ENCODE assay signal across 8 cellular contexts in the genomic region with DNA sequence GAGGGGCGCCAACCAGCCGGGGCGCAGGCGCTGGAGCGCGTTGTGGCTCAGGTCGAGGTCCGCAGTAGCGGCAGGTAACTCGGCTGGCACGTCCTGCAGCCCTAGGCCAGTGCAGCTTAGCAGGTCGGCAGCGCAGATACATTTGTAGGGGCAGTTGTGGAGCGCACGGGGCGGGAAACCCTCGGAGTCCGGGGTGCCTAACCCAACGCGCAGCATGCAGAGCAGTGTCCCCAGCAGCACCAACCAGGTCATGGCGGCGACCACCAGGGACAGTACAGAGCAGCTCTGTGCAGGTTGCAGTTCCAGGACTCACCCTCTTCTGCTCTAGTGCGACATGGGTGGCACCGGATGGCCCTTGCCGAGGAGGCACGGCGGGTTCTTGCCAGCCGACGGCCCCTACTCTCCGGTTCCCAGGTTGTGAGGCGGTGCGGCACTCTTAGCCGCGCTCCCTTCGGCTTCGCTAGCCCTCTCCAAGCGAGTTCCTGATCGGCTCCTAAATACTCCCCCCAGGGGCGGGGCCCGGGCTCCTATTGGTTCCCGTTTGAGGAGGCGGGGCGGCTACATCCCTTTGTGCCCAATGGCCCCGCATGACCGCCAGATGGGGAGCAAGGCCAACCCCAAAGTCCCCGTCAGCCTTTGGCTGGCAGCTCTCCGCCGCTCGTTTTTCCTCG. TPM values are rescaled to one million over a fixed set of nuclear protein-coding genes. Genes with fewer than 3 reads are reported as not detected.
DNase-seq lines count a peak whose midpoint lies in the region; ATAC-seq and TF ChIP-seq lines count a peak whose summit lies in the region.

A gene with protein sequence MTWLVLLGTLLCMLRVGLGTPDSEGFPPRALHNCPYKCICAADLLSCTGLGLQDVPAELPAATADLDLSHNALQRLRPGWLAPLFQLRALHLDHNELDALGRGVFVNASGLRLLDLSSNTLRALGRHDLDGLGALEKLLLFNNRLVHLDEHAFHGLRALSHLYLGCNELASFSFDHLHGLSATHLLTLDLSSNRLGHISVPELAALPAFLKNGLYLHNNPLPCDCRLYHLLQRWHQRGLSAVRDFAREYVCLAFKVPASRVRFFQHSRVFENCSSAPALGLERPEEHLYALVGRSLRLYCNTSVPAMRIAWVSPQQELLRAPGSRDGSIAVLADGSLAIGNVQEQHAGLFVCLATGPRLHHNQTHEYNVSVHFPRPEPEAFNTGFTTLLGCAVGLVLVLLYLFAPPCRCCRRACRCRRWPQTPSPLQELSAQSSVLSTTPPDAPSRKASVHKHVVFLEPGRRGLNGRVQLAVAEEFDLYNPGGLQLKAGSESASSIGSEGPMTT (minus strand): TSS at position 471 of the 671 bp plus-strand sequence. CDS start 219 bp downstream, at position 252.

- POLR2A ChIA-PET in CD8-positive, alpha-beta T cell (lab: Charles Lee): interaction anchor here (0.6 to 1.6 kb wide), 6 partner anchors 15 to 179 kb away, joined by 3 to 7 read pairs (median 4); partner anchors contain the start of gene INKA1
- POLR2A ChIA-PET in naive thymus-derived CD4-positive, alpha-beta T cell (lab: Charles Lee): interaction anchor here (0.6 to 1.5 kb wide), 5 partner anchors 8 to 99 kb away, joined by 3 to 5 read pairs (median 4); partner anchors contain the start of gene IP6K1

- H3K27ac ChIP-seq in CD8-positive, alpha-beta T cell (ENCODE audit: low read depth, low read length): peak within 1 kb of the TSS; percentile 85
- peak within 1 kb of the TSS; percentile 61 for H3K27ac ChIP-seq in HUES48 (ENCODE audit: low read depth, low read length)
- peak within 1 kb of the TSS; percentile 65 to 77 (median 73) for H3K27ac ChIP-seq in Peyer's patch
- peak within 1 kb of the TSS; percentile 69 for H3K27ac ChIP-seq in naive thymus-derived CD4-positive, alpha-beta T cell (ENCODE audit: low read depth, low read length)

- peak within 1 kb of the TSS; percentile 94 for H3K4me3 ChIP-seq in CD8-positive, alpha-beta T cell (ENCODE audit: low read depth, low read length)
- peak within 1 kb of the TSS; percentile 84 for H3K4me3 ChIP-seq in HUES48 (ENCODE audit: low read depth, low read length)
- H3K4me3 ChIP-seq in Peyer's patch: peak within 1 kb of the TSS; percentile 52 to 59 (median 55)
- peak within 1 kb of the TSS; percentile 85 for H3K4me3 ChIP-seq in naive thymus-derived CD4-positive, alpha-beta T cell (ENCODE audit: low read length)

- peak; percentile 94 for TF ChIP-seq CTCF in CD8-positive, alpha-beta T cell (IDR thresholded peaks at IDR 0.05)
- peak; percentile 31 to 77 (median 66) for TF ChIP-seq CTCF in Peyer's patch (IDR thresholded peaks at IDR 0.05)

- H3K36me3 ChIP-seq in CD8-positive, alpha-beta T cell (ENCODE audit: insufficient read depth, low read length): peaks cover 3% of the 10 kb centered on the region
- H3K36me3 ChIP-seq in HUES48 (ENCODE audit: control insufficient read depth, insufficient read depth, low read length) (peaks cover 30% of the 10 kb centered on the region), Peyer's patch (peaks cover 0 to 37% (median 0%) of the 10 kb centered on the region in 3 donors)
- peaks cover 0 to 30% (median 0%) of the 10 kb centered on the region in 3 experiments for H3K36me3 ChIP-seq in naive thymus-derived CD4-positive, alpha-beta T cell (ENCODE audit: control insufficient read depth in 2 of 3, insufficient read depth in 3 of 3, low read length in 3 of 3)

- no peaks in the 10 kb centered on the region for H3K9me3 ChIP-seq in CD8-positive, alpha-beta T cell (ENCODE audit: low read length)
- no peaks in the 10 kb centered on the region for H3K9me3 ChIP-seq in HUES48 (ENCODE audit: control insufficient read depth, insufficient read depth, low read length)
- H3K9me3 ChIP-seq in Peyer's patch: no peaks in the 10 kb centered on the region
- no peaks in the 10 kb centered on the region for H3K9me3 ChIP-seq in naive thymus-derived CD4-positive, alpha-beta T cell (ENCODE audit: control insufficient read depth in 2 of 3, low read length in 3 of 3)

- peak; percentile 78 to 93 (median 91) for DNase-seq in CD8-positive, alpha-beta T cell
- DNase-seq in Peyer's patch (peak; percentile 96 to 98 (median 98)), fibroblast of peridontal ligament (ENCODE audit: extremely low read depth) (peak; percentile 88)
- peak; percentile 81 to 91 (median 87) for DNase-seq in naive thymus-derived CD4-positive, alpha-beta T cell
- peak; percentile 82 to 97 for DNase-seq in stimulated activated effector memory CD8-positive, alpha-beta T cell treated with anti-CD3 and anti-CD28 coated beads, Interleukin-12 subunit alpha, Interleukin-12 subunit beta, amount 100 ng/mL, for 72 hours (ENCODE audit: low spot score in 2 of 2)

- no peaks in the 10 kb centered on the region for H3K9me3 Mint-ChIP-seq in CD8-positive, alpha-beta T cell
- no peaks in the 10 kb centered on the region for H3K9me3 Mint-ChIP-seq in activated T-helper 17 cell treated with anti-CD3 and anti-CD28 coated beads, Interleukin-2, amount 50 U/mL, for 72 hours
- peaks cover 0 to 5% (median 0%) of the 10 kb centered on the region in 11 donors for H3K9me3 Mint-ChIP-seq in naive thymus-derived CD4-positive, alpha-beta T cell
- no peaks in the 10 kb centered on the region for H3K9me3 Mint-ChIP-seq in stimulated activated effector memory CD8-positive, alpha-beta T cell treated with anti-CD3 and anti-CD28 coated beads, Interleukin-12 subunit alpha, Interleukin-12 subunit beta, amount 100 ng/mL, for 72 hours

- peak within 1 kb of the TSS; percentile 75 for H3K9ac ChIP-seq in HUES48 (ENCODE audit: low read depth, low read length)

- TF ChIP-seq POLR2A in Peyer's patch (IDR thresholded peaks at IDR 0.05): peak; percentile 65 to 87

- H3K4me3 Mint-ChIP-seq in CD8-positive, alpha-beta T cell: peak within 1 kb of the TSS; percentile 92
- peak within 1 kb of the TSS; percentile 81 for H3K4me3 Mint-ChIP-seq in activated T-helper 17 cell treated with anti-CD3 and anti-CD28 coated beads, Interleukin-2, amount 50 U/mL, for 72 hours
- H3K4me3 Mint-ChIP-seq in naive thymus-derived CD4-positive, alpha-beta T cell: peak within 1 kb of the TSS; percentile 86 to 96 (median 91)
- peak within 1 kb of the TSS; percentile 80 for H3K4me3 Mint-ChIP-seq in stimulated activated effector memory CD8-positive, alpha-beta T cell treated with anti-CD3 and anti-CD28 coated beads, Interleukin-12 subunit alpha, Interleukin-12 subunit beta, amount 100 ng/mL, for 72 hours

- peak within 1 kb of the TSS; percentile 92 for H3K27ac Mint-ChIP-seq in CD8-positive, alpha-beta T cell
- no peak within 1 kb of the TSS for H3K27ac Mint-ChIP-seq in activated T-helper 17 cell treated with anti-CD3 and anti-CD28 coated beads, Interleukin-2, amount 50 U/mL, for 72 hours
- H3K27ac Mint-ChIP-seq in naive thymus-derived CD4-positive, alpha-beta T cell: peak within 1 kb of the TSS; percentile 78 to 95 (median 86)
- peak within 1 kb of the TSS; percentile 98 for H3K27ac Mint-ChIP-seq in stimulated activated effector memory CD8-positive, alpha-beta T cell treated with anti-CD3 and anti-CD28 coated beads, Interleukin-12 subunit alpha, Interleukin-12 subunit beta, amount 100 ng/mL, for 72 hours

- no peaks in the 10 kb centered on the region for H3K27me3 Mint-ChIP-seq in CD8-positive, alpha-beta T cell (ENCODE audit: low read depth)
- H3K27me3 Mint-ChIP-seq in activated T-helper 17 cell treated with anti-CD3 and anti-CD28 coated beads, Interleukin-2, amount 50 U/mL, for 72 hours: no peaks in the 10 kb centered on the region
- H3K27me3 Mint-ChIP-seq in naive thymus-derived CD4-positive, alpha-beta T cell: no peaks in the 10 kb centered on the region

- intact Hi-C loops in CD8-positive, alpha-beta T cell (cut with DNase I, micrococcal nuclease): loop anchor here (1.0 to 2.0 kb wide), 6 partner anchors 31 to 180 kb away; partner anchors contain the start of genes APEH (in 2 of the 2), IP6K1 (in 2 of the 2), MST1 (in 1 of the 2) and RNF123 (in 1 of the 2)
- intact Hi-C loops in naive thymus-derived CD4-positive, alpha-beta T cell (cut with micrococcal nuclease): loop anchor here (1.0 kb wide), 7 partner anchors 16 to 120 kb away; partner anchors contain the start of genes APEH (in 1 of the 2), INKA1 (in 1 of the 2), IP6K1 (in 1 of the 2) and MST1 (in 1 of the 2)

- CTCF ChIA-PET in CD8-positive, alpha-beta T cell (lab: Charles Lee): interaction anchor here (0.8 to 4.0 kb wide), 8 partner anchors 10 to 179 kb away, joined by 3 to 17 read pairs (median 5); partner anchors contain the start of gene INKA1
- CTCF ChIA-PET in naive thymus-derived CD4-positive, alpha-beta T cell (lab: Charles Lee): interaction anchor here (0.9 to 1.1 kb wide), 2 partner anchors 16 to 179 kb away, joined by 3 to 4 read pairs; no protein-coding TSS in a partner anchor

- ATAC-seq in CD8-positive, alpha-beta T cell: peak; percentile 78
- peak; percentile 42 for ATAC-seq in GM19467 (IDR thresholded peaks at IDR 0.05; ENCODE audit: unreplicated experiment)
- ATAC-seq in activated T-helper 17 cell treated with anti-CD3 and anti-CD28 coated beads, Interleukin-2, amount 50 U/mL, for 72 hours (replicated peaks): peak; percentile 65
- peak; percentile 81 for ATAC-seq in naive thymus-derived CD4-positive, alpha-beta T cell
- ATAC-seq in stimulated activated effector memory CD8-positive, alpha-beta T cell treated with anti-CD3 and anti-CD28 coated beads, Interleukin-12 subunit alpha, Interleukin-12 subunit beta, amount 100 ng/mL, for 72 hours: peak; percentile 77

- H3K4me1 Mint-ChIP-seq in CD8-positive, alpha-beta T cell (ENCODE audit: low read depth): peaks cover 37% of the 10 kb centered on the region
- H3K4me1 Mint-ChIP-seq in activated T-helper 17 cell treated with anti-CD3 and anti-CD28 coated beads, Interleukin-2, amount 50 U/mL, for 72 hours: peaks cover 8% of the 10 kb centered on the region
- H3K4me1 Mint-ChIP-seq in naive thymus-derived CD4-positive, alpha-beta T cell: peaks cover 18 to 43% (median 30%) of the 10 kb centered on the region in 7 donors
- H3K4me1 Mint-ChIP-seq in stimulated activated effector memory CD8-positive, alpha-beta T cell treated with anti-CD3 and anti-CD28 coated beads, Interleukin-12 subunit alpha, Interleukin-12 subunit beta, amount 100 ng/mL, for 72 hours: peaks cover 49% of the 10 kb centered on the region

- no peaks in the 10 kb centered on the region for H3K27me3 ChIP-seq in CD8-positive, alpha-beta T cell (ENCODE audit: insufficient read depth, low read length)
- no peaks in the 10 kb centered on the region for H3K27me3 ChIP-seq in HUES48 (ENCODE audit: control insufficient read depth, insufficient read depth, low read length)
- H3K27me3 ChIP-seq in Peyer's patch: no peaks in the 10 kb centered on the region
- no peaks in the 10 kb centered on the region for H3K27me3 ChIP-seq in naive thymus-derived CD4-positive, alpha-beta T cell (ENCODE audit: control insufficient read depth in 2 of 2, insufficient read depth in 2 of 2, low read length in 2 of 2)

- peaks cover 25% of the 10 kb centered on the region for H3K4me1 ChIP-seq in CD8-positive, alpha-beta T cell (ENCODE audit: insufficient read depth, low read length)
- peaks cover under 1% of the 10 kb centered on the region; the same call in 1 of the 2 replicates for H3K4me1 ChIP-seq in HUES48 (ENCODE audit: control insufficient read depth, insufficient read depth, low read length)
- peaks cover 0 to 48% (median 10%) of the 10 kb centered on the region in 4 donors for H3K4me1 ChIP-seq in Peyer's patch
- peaks cover 14 to 19% of the 10 kb centered on the region in 2 donors for H3K4me1 ChIP-seq in naive thymus-derived CD4-positive, alpha-beta T cell (ENCODE audit: control insufficient read depth in 2 of 2, insufficient read depth in 2 of 2, low read length in 2 of 2)

- H3K36me3 Mint-ChIP-seq in CD8-positive, alpha-beta T cell: peaks cover 30% of the 10 kb centered on the region
- H3K36me3 Mint-ChIP-seq in activated T-helper 17 cell treated with anti-CD3 and anti-CD28 coated beads, Interleukin-2, amount 50 U/mL, for 72 hours (ENCODE audit: low read depth): peaks cover 41% of the 10 kb centered on the region
- H3K36me3 Mint-ChIP-seq in naive thymus-derived CD4-positive, alpha-beta T cell: peaks cover 0 to 17% (median 0%) of the 10 kb centered on the region in 5 donors
- peaks cover 59% of the 10 kb centered on the region for H3K36me3 Mint-ChIP-seq in stimulated activated effector memory CD8-positive, alpha-beta T cell treated with anti-CD3 and anti-CD28 coated beads, Interleukin-12 subunit alpha, Interleukin-12 subunit beta, amount 100 ng/mL, for 72 hours

RNA-seq across cellular contexts. Expression of the gene that starts here (rescaled TPM):
- 1 to 10 TPM; 1.5 to 3.5 TPM for total RNA-seq in CD8-positive, alpha-beta T cell
- total RNA-seq in Peyer's patch: 1 to 10 TPM; 1.2 to 3.5 (median 2.9) TPM
- under 1 TPM in 1 of 2 donors, not detected in 1; 0.29 TPM for total RNA-seq in activated T-helper 17 cell treated with anti-CD3 and anti-CD28 coated beads, Interleukin-2, amount 50 U/mL, for 72 hours
- total RNA-seq in naive thymus-derived CD4-positive, alpha-beta T cell: 1 to 10 TPM in 1 of 5 experiments, under 1 TPM in 2, not detected in 2; 0.16 to 1.8 (median 0.24) TPM
- under 1 TPM in 1 of 2 donors, not detected in 1; 0.58 TPM for polyA plus RNA-seq in naive thymus-derived CD4-positive, alpha-beta T cell

Comparison
In these comparisons a context has a peak if more than half of its experiments do, and no peak if none do; other contexts are left out.
1. Peak in every context shown above with its lines: DNase-seq, ATAC-seq, H3K4me3 ChIP-seq and H3K27ac ChIP-seq.
2. Peak in ATAC-seq in activated T-helper 17 cell treated with anti-CD3 and anti-CD28 coated beads, Interleukin-2, amount 50 U/mL, for 72 hours; RNA of the gene not detected or under 1 TPM.